Comparison of ENCODE assay signal across 1 cellular context in genomic region chr2:138217975-138218773, GRCh38.
TF ChIP-seq lines count a peak whose summit lies in the region.

No MANE protein-coding gene starts in this region.

TF ChIP-seq in WTC11, 78 proteins besides CTCF, POLR2A, EP300 and RAD21 (continued from another document):
- TF ChIP-seq, protein P1, sequence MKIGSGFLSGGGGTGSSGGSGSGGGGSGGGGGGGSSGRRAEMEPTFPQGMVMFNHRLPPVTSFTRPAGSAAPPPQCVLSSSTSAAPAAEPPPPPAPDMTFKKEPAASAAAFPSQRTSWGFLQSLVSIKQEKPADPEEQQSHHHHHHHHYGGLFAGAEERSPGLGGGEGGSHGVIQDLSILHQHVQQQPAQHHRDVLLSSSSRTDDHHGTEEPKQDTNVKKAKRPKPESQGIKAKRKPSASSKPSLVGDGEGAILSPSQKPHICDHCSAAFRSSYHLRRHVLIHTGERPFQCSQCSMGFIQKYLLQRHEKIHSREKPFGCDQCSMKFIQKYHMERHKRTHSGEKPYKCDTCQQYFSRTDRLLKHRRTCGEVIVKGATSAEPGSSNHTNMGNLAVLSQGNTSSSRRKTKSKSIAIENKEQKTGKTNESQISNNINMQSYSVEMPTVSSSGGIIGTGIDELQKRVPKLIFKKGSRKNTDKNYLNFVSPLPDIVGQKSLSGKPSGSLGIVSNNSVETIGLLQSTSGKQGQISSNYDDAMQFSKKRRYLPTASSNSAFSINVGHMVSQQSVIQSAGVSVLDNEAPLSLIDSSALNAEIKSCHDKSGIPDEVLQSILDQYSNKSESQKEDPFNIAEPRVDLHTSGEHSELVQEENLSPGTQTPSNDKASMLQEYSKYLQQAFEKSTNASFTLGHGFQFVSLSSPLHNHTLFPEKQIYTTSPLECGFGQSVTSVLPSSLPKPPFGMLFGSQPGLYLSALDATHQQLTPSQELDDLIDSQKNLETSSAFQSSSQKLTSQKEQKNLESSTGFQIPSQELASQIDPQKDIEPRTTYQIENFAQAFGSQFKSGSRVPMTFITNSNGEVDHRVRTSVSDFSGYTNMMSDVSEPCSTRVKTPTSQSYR (CRISPR knock-in tag; IDR thresholded peaks at IDR 0.05): no peak
- TF ChIP-seq ZNF671 (CRISPR knock-in tag; IDR thresholded peaks at IDR 0.05): no peak
- no peak for TF ChIP-seq ZNF512 (CRISPR knock-in tag; IDR thresholded peaks at IDR 0.05; ENCODE audit: borderline replicate concordance)
- TF ChIP-seq SOX15 (CRISPR knock-in tag; IDR thresholded peaks at IDR 0.05): no peak
- no peak for TF ChIP-seq NR3C1 (CRISPR knock-in tag; conservative IDR thresholded peaks at IDR 0.05; ENCODE audit: low read depth)
TF ChIP-seq in WTC11: peak in this region for 0.
